1 cellular context compared by ENCODE assay signal in the genomic region with DNA sequence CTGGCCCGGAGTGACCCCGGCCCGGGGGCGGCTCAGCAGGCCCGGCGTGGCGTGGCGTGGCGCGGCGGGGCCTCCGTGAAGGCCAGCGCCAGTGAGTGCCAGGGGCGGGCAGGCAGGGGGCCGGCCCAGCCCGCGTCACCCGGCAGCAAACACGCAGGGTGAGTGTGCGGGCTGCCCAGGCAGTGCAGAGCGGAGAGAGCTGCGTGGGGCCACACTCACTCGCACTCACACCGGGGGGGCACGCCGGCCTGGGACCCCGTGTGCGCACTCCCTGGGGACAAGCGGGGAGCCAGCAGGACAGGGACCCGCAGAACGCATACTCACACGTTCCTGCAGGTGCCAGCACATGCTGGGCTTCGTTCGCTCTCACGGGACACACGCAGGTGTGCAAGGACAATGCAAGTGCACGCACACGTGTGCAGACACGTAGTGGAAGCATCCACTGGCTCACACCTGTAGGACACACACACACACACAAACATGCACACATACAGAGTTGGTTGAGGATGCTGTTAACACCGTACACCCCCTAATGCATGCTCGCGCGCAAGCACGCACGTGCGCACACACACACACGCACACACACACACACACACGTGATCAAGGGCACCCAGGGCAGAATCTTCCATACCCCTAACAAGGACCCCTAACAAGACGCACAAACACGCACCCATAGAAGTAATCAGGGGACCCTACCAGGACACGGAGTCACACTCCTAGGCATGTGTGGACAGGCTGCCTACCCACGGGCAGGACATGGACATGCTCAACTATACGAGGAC.
TF ChIP-seq lines count a peak whose summit lies in the region.

No MANE protein-coding gene starts in this region.

TF ChIP-seq in IMR-90, 13 proteins besides CTCF, POLR2A, EP300 and RAD21:
- TF ChIP-seq, protein P1, sequence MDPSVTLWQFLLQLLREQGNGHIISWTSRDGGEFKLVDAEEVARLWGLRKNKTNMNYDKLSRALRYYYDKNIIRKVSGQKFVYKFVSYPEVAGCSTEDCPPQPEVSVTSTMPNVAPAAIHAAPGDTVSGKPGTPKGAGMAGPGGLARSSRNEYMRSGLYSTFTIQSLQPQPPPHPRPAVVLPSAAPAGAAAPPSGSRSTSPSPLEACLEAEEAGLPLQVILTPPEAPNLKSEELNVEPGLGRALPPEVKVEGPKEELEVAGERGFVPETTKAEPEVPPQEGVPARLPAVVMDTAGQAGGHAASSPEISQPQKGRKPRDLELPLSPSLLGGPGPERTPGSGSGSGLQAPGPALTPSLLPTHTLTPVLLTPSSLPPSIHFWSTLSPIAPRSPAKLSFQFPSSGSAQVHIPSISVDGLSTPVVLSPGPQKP (IDR thresholded peaks at IDR 0.05; ENCODE audit: borderline replicate concordance, low read depth, low read length) = no peak
- TF ChIP-seq MAZ (IDR thresholded peaks at IDR 0.05; ENCODE audit: borderline replicate concordance, low read depth, low read length) = no peak
- no peak for TF ChIP-seq NFE2L2 (IDR thresholded peaks at IDR 0.05; ENCODE audit: low read depth, low read length)
- TF ChIP-seq CEBPB (IDR thresholded peaks at IDR 0.05; ENCODE audit: low read depth, low read length) = no peak
- no peak for TF ChIP-seq RCOR1 (IDR thresholded peaks at IDR 0.05; ENCODE audit: insufficient replicate concordance, low read length)
- no peak for TF ChIP-seq MAFK (IDR thresholded peaks at IDR 0.05; ENCODE audit: low read depth, low read length)
- TF ChIP-seq MXI1 (IDR thresholded peaks at IDR 0.05; ENCODE audit: borderline replicate concordance, low read depth, low read length) = no peak
- no peak for TF ChIP-seq FOS (IDR thresholded peaks at IDR 0.05; ENCODE audit: low read depth, low read length)
- TF ChIP-seq CHD1 (IDR thresholded peaks at IDR 0.05; ENCODE audit: low read depth, low read length) = no peak
- TF ChIP-seq, protein P2, sequence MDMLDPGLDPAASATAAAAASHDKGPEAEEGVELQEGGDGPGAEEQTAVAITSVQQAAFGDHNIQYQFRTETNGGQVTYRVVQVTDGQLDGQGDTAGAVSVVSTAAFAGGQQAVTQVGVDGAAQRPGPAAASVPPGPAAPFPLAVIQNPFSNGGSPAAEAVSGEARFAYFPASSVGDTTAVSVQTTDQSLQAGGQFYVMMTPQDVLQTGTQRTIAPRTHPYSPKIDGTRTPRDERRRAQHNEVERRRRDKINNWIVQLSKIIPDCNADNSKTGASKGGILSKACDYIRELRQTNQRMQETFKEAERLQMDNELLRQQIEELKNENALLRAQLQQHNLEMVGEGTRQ (IDR thresholded peaks at IDR 0.05; ENCODE audit: low read depth, low read length) = no peak
- no peak for TF ChIP-seq BHLHE40 (IDR thresholded peaks at IDR 0.05; ENCODE audit: low read depth, low read length)
- TF ChIP-seq RFX5 (IDR thresholded peaks at IDR 0.05; ENCODE audit: low read depth, low read length) = no peak
- TF ChIP-seq SMC3 (IDR thresholded peaks at IDR 0.05; ENCODE audit: low read depth, low read length) = no peak
